In the genomic region with DNA sequence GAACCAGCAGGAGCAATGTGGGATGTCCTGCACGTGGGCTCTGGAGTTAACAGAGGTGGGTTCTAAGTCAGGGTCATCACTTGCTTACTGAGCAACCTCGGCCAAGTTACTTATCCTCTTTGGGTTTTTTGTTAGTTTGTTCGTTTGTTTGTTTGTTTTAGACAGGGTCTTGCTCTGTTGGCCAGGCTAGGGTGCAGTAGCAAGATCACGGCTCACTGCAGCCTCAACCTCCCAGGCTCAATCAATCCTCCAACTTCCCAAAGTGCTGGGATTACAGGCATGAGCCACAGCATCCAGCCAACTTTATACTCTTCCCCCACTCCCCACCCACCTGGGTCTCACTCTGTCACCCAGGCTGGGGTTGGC, we compare ENCODE assay signal across 27 cellular contexts.
A peak's percentile ranks its signal among the peaks of the same experiment; 100 is the strongest.
DNase-seq lines count a peak whose midpoint lies in the region; ATAC-seq, FAIRE-seq and TF ChIP-seq lines count a peak whose summit lies in the region.
"Had no signal": no experiment of that assay in that cellular context is flagged by ENCODE, and none has a peak within 500 bp of the region (broad histone marks: within the 10 kb centered on the region; RNA-seq: fewer than 3 reads in every experiment).

No MANE protein-coding gene starts in this region.

- H3K4me1 ChIP-seq in BLaER1 (peaks cover 21% of the 10 kb centered on the region), neural progenitor cell (peaks cover 5% of the 10 kb centered on the region)
- no peaks in the 10 kb centered on the region for H3K4me1 ChIP-seq in CD8-positive, alpha-beta T cell (ENCODE audit: insufficient read depth, low read length)

- no peak for TF ChIP-seq CTCF in CD8-positive, alpha-beta T cell (IDR thresholded peaks at IDR 0.05)
- TF ChIP-seq CTCF in bronchial epithelial cell (IDR thresholded peaks at IDR 0.05; ENCODE audit: insufficient read depth, low read length, severe bottlenecking) = no peak
- TF ChIP-seq CTCF in neural progenitor cell (IDR thresholded peaks at IDR 0.05) = no peak

- H3K9ac ChIP-seq in BLaER1 = peak overlapping the region; percentile 46; the same call in 1 of the 2 replicates
- no peak overlapping the region for H3K9ac ChIP-seq in neural progenitor cell

- H3K36me3 ChIP-seq in BLaER1 (peaks cover 83% of the 10 kb centered on the region), bronchial epithelial cell (ENCODE audit: control insufficient read depth, insufficient read depth, low read length) (peaks cover 16% of the 10 kb centered on the region), neural progenitor cell (peaks cover 9% of the 10 kb centered on the region)
- H3K36me3 ChIP-seq in CD8-positive, alpha-beta T cell (ENCODE audit: insufficient read depth, low read length) = peaks cover 25% of the 10 kb centered on the region

- no peaks in the 10 kb centered on the region for H3F3A ChIP-seq in neural progenitor cell (ENCODE audit: low read depth)

- H3K9me3 Mint-ChIP-seq in CD8-positive, alpha-beta T cell = no peaks in the 10 kb centered on the region
- H3K9me3 Mint-ChIP-seq in neural progenitor cell = no peaks in the 10 kb centered on the region
- H3K9me3 Mint-ChIP-seq: HFFc6, WTC11 had no signal

- H3K4me1 Mint-ChIP-seq in CD8-positive, alpha-beta T cell (ENCODE audit: low read depth) = peaks cover 7% of the 10 kb centered on the region
- H3K4me1 Mint-ChIP-seq in neural progenitor cell = no peaks in the 10 kb centered on the region

- H3K4me3 Mint-ChIP-seq in CD8-positive, alpha-beta T cell = no peak overlapping the region
- no peak overlapping the region for H3K4me3 Mint-ChIP-seq in neural progenitor cell
- H3K4me3 Mint-ChIP-seq: HFFc6, WTC11 had no signal

- peak overlapping the region; percentile 50; the same call in 1 of the 2 replicates for H3K27ac ChIP-seq in BLaER1
- no peak overlapping the region for H3K27ac ChIP-seq in CD8-positive, alpha-beta T cell (ENCODE audit: low read depth, low read length)
- H3K27ac ChIP-seq in neural progenitor cell = no peak overlapping the region
- H3K27ac ChIP-seq: gastroesophageal sphincter, HL-60, upper lobe of left lung had no signal

- no peak overlapping the region for H2AFZ ChIP-seq in neural progenitor cell (replicated peaks)

- POLR2A ChIA-PET in CD8-positive, alpha-beta T cell (lab: Charles Lee) = no interaction called here

- intact Hi-C loops in CD8-positive, alpha-beta T cell (cut with DNase I, micrococcal nuclease) = no loop called here

- no peaks in the 10 kb centered on the region for H3K9me3 ChIP-seq in BLaER1
- H3K9me3 ChIP-seq in CD8-positive, alpha-beta T cell (ENCODE audit: low read length) = no peaks in the 10 kb centered on the region
- H3K9me3 ChIP-seq in neural progenitor cell (ENCODE audit: low read depth) = no peaks in the 10 kb centered on the region
- H3K9me3 ChIP-seq: gastroesophageal sphincter, upper lobe of left lung had no signal

- no peaks in the 10 kb centered on the region for H3K79me2 ChIP-seq in neural progenitor cell (ENCODE audit: low read depth)

- H3K36me3 Mint-ChIP-seq in CD8-positive, alpha-beta T cell = peaks cover 82% of the 10 kb centered on the region
- peaks cover 30% of the 10 kb centered on the region for H3K36me3 Mint-ChIP-seq in neural progenitor cell

- no peak overlapping the region for H3K4me3 ChIP-seq in BLaER1
- no peak overlapping the region for H3K4me3 ChIP-seq in CD8-positive, alpha-beta T cell (ENCODE audit: low read depth, low read length)
- H3K4me3 ChIP-seq in bronchial epithelial cell (ENCODE audit: low read depth, low read length) = no peak overlapping the region
- no peak overlapping the region for H3K4me3 ChIP-seq in neural progenitor cell
- H3K4me3 ChIP-seq: gastroesophageal sphincter, smooth muscle cell, upper lobe of left lung had no signal

- H3K4me2 ChIP-seq in BLaER1 (peak overlapping the region; percentile 71), neural progenitor cell (no peak overlapping the region)

- no peak for DNase-seq in CD8-positive, alpha-beta T cell
- DNase-seq in bronchial epithelial cell (ENCODE audit: low read depth) = no peak
- DNase-seq in neural progenitor cell (ENCODE audit: low spot score) = no peak
- DNase-seq in NCI-H187 (lab: John Stamatoyannopoulos, UW) = no peak
- no peak for DNase-seq in NCI-H1105 treated with DMSO at 0.1 percent for 48 hours (lab: John Stamatoyannopoulos, UW)
- no peak for DNase-seq in NOMO-1 treated with DMSO at 0.1 percent for 48 hours (lab: John Stamatoyannopoulos, UW; ENCODE audit: unreplicated experiment)
- DNase-seq: activated CD4-positive, alpha-beta T cell treated with anti-CD3 and anti-CD28 coated beads, Interleukin-2, amount 50 U/mL, for 4 hours; activated effector memory CD4-positive, alpha-beta T cell treated with anti-CD3 and anti-CD28 coated beads, Interleukin-2, amount 50 U/mL, for 16 hours; C1 segment of cervical spinal cord; dermis blood vessel endothelial cell; HFFc6; hypothalamus; Kasumi-1; mesenchymal stem cell; NCI-H187 treated with DMSO at 0.1 percent for 48 hours; NCI-H524; NK-92 treated with Interleukin-12 subunit alpha and Interleukin-12 subunit beta, amount 100 ng/mL, for 24 hours; retina; SHP77 treated with DMSO at 0.1 percent for 48 hours; upper lobe of left lung had no signal

- H3K27ac Mint-ChIP-seq in CD8-positive, alpha-beta T cell = peak overlapping the region; percentile 69
- peak overlapping the region; percentile 26 for H3K27ac Mint-ChIP-seq in neural progenitor cell
- H3K27ac Mint-ChIP-seq: HFFc6, WTC11 had no signal

- no peak for ATAC-seq in CD8-positive, alpha-beta T cell
- ATAC-seq: gastroesophageal sphincter, Panc1 had no signal

- H3K27me3 Mint-ChIP-seq in CD8-positive, alpha-beta T cell (ENCODE audit: low read depth) = no peaks in the 10 kb centered on the region
- H3K27me3 Mint-ChIP-seq in neural progenitor cell (ENCODE audit: insufficient read depth, low read depth) = peaks cover 2% of the 10 kb centered on the region

- H4K20me1 ChIP-seq in BLaER1 (0 out of 2 replicates have a peak, but pooled peaks cover 1% of the 10 kb centered on the region), neural progenitor cell (ENCODE audit: low read depth) (no peaks in the 10 kb centered on the region)

- FAIRE-seq in bronchial epithelial cell (lab: Jason Lieb, UNC) = peak; percentile 32
- FAIRE-seq: endothelial cell of umbilical vein had no signal

- H3K27me3 ChIP-seq in BLaER1 (no peaks in the 10 kb centered on the region), bronchial epithelial cell (ENCODE audit: control insufficient read depth, insufficient read depth, low read length) (no peaks in the 10 kb centered on the region), neural progenitor cell (no peaks in the 10 kb centered on the region)
- H3K27me3 ChIP-seq in CD8-positive, alpha-beta T cell (ENCODE audit: insufficient read depth, low read length) = no peaks in the 10 kb centered on the region
- H3K27me3 ChIP-seq: gastroesophageal sphincter, upper lobe of left lung had no signal

- CTCF ChIA-PET in CD8-positive, alpha-beta T cell (lab: Charles Lee) = interaction anchor here (1.4 to 2.4 kb wide), 4 partner anchors 9 to 14 kb away, joined by 4 to 17 read pairs (median 10); no protein-coding TSS in a partner anchor
